ENCODE assay signal across 9 cellular contexts in the genomic region with DNA sequence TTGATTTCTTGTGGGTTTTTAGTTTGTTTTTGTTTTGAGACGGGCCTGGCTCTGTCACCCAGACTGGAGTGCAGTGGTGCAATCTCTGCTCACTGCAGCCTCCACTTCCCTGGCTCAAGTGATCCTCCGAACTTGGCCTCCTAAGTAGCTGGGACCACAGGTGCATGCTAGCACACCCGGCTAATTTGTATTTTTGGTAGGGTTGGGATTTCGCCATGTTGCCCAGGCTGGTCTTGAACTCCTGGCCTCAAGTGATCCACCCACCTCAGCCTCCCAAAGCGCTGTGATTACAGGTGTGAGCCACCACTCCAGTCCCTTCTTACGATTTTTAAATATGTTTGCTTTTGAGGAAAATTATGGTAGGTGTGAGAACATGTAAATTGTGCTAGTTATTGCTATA. TPM values are rescaled to one million over a fixed set of nuclear protein-coding genes. Genes with fewer than 3 reads are reported as not detected.
"Had no signal": no experiment of that assay in that cellular context is flagged by ENCODE, and none has a peak within 500 bp of the region (broad histone marks: within the 10 kb centered on the region; RNA-seq: fewer than 3 reads in every experiment).

No MANE protein-coding gene starts in this region.

RNA-seq across cellular contexts. Expression of a gene that starts 10.6 kb away (rescaled TPM):
- total RNA-seq: activated T-helper 1 cell treated with anti-CD3 and anti-CD28 coated beads, Interleukin-12 subunit alpha, Interleukin-12 subunit beta, Interleukin-2, Interleukin-4 antibody, amounts not matched to agents 30 ng/mL and 10 ng/mL and 1 ng/mL, durations not matched to agents 14 hours and 24 hours and 36 hours; ascending aorta; left colon; lower leg skin; tibial nerve; urinary bladder had no signal
- polyA plus RNA-seq: heart right ventricle, neural cell, right cardiac atrium, urinary bladder had no signal

RNA-seq across cellular contexts. Expression of a gene that starts 41.2 kb away (rescaled TPM):
- total RNA-seq: ascending aorta had no signal
